ENCODE assay signal across 8 cellular contexts in the genomic region with DNA sequence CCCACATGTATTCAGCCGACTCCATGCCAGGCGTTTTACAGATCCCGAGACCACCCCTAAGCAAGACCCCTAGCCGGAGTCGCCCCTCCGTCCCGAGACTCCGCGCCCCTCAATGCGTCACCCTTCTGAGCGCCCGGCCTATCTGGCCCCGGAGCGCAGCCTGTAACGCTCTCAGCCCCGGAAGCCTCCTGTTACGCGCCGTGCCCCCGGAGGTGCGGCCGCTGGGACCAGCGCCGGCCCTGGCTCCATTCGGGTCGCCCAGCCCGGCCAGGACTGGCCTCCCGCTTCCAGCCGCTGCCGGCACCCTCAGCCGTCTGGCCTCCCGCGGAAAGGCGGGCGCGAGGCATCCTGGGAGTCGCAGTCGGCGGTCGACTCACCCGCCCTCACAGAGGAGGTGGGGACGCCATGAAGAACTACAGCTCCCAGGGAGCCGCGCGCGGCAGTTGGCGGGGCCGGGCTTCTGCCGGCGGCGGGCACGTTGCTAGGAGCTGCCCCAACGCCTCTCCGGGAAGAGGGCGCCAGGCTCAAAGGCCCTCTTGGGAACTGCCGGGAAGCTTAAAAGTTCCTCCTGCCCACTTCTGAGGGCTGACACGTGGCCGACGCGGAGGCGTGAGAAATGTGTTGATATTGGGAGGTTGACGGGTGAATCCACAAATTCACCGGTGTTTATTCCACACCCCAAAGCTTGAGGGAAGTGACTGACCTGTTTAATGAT. TPM values are rescaled to one million over a fixed set of nuclear protein-coding genes. Genes with fewer than 3 reads are reported as not detected.
DNase-seq lines count a peak whose midpoint lies in the region; ATAC-seq and TF ChIP-seq lines count a peak whose summit lies in the region.

A gene with protein sequence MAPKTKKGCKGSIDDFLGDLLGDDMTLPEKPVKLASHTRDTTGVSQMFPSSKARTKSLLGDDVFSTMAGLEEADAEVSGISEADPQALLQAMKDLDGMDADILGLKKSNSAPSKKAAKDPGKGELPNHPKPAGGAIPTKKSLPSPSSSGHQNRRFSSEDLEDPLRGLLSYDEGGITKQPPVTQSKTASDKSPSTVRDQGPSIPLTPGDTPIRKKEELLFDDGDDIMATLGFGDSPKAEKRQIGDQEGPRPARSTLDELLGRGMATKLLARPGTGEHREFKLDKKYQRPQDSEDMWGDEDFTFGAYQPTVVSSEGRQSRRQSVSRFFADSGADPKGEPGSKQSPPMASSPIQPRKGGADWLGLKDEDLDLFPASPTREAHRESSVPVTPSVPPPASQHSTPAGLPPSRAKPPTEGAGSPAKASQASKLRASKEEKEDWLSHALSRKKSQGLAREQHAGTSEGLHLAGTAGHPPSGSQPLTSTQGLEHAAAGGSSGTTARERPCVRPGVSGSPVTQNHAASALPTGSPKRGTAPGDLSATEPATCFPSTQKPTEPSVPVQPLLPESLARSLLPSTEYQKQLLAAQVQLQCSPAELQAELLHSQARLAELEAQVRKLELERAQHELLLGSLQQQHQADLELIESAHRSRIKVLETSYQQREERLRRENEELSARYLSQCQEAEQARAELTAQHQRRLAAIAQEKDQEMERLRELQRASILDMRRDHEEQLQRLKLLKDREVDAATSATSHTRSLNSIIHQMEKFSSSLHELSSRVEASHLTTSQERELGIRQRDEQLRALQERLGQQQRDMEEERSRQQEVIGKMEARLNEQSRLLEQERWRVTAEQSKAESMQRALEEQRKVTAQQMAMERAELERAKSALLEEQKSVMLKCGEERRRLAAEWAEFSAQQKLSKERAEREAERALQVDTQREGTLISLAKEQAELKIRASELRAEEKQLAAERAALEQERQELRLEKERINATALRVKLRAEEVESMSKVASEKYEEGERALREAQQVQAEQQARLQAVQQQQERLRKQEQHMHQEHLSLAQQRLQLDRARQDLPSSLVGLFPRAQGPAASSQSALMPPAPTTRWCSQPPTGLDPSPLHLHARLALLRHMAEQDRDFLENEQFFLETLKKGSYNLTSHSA (minus strand): TSS at position 316 of the 715 bp plus-strand sequence. CDS start 2,893 bp downstream, outside the sequence.

- H3K4me1 ChIP-seq in IMR-90 (ENCODE audit: control insufficient read depth, insufficient read depth, low read length) (peaks cover 3% of the 10 kb centered on the region; the same call in 1 of the 2 replicates), OCI-LY7 (ENCODE audit: insufficient read depth, low read length, poor library complexity, severe bottlenecking) (peaks cover 19% of the 10 kb centered on the region)

- CTCF ChIA-PET in IMR-90 (lab: Yijun Ruan, JAX) (interaction anchor here (0.5 to 1.0 kb wide), 3 partner anchors 19 to 114 kb away, joined by 3 to 4 read pairs (median 4); no protein-coding TSS in a partner anchor), OCI-LY7 (lab: Charles Lee; ENCODE audit: unreplicated experiment) (interaction anchor here (0.6 to 1.1 kb wide), 3 partner anchors 11 to 31 kb away, joined by 3 to 5 read pairs (median 3); no protein-coding TSS in a partner anchor)

- peak; percentile 85 for ATAC-seq in GM21526 (IDR thresholded peaks at IDR 0.05; ENCODE audit: low FRiP score, unreplicated experiment)
- ATAC-seq in IMR-90 (ENCODE audit: low read depth), result peak; percentile 99

- peak within 1 kb of the TSS; percentile 54 to 56; a peak in 3 of 4 replicates for H4K8ac ChIP-seq in IMR-90 (ENCODE audit: low read depth in 2 of 2, low read length in 2 of 2)

- no peak for TF ChIP-seq RAD21 in IMR-90 (IDR thresholded peaks at IDR 0.05; ENCODE audit: low read length)

- no peak within 1 kb of the TSS for H2BK15ac ChIP-seq in IMR-90 (ENCODE audit: low read depth, low read length)

- H3K9me3 ChIP-seq in IMR-90 (ENCODE audit: control insufficient read depth, insufficient read depth, low read length) (no peaks in the 10 kb centered on the region), OCI-LY7 (ENCODE audit: low read length) (no peaks in the 10 kb centered on the region)

- in situ Hi-C loops in IMR-90 (cut with MboI; ENCODE audit: low sequenced_read_pairs), result no loop called here

- peak; percentile 100 for DNase-seq in D341Med (ENCODE audit: low spot score)
- DNase-seq in IMR-90, result peak; percentile 90
- peak; percentile 95 for DNase-seq in OCI-LY7 (ENCODE audit: low spot score)
- peak; percentile 80 for DNase-seq in activated T-cell treated with anti-CD3 and anti-CD28 coated beads for 1 hour (ENCODE audit: low read depth)
- DNase-seq in epidermal melanocyte (ENCODE audit: insufficient read length, low spot score), result peak; percentile 98
- peak; percentile 92 for DNase-seq in middle frontal gyrus (ENCODE audit: extremely low spot score, low spot score)
- peak; percentile 74 for DNase-seq in stimulated activated CD8-positive, alpha-beta memory T cell treated with anti-CD3 and anti-CD28 coated beads, Interleukin-2, amount 100 ng/mL, for 1 hour (ENCODE audit: low read depth in 2 of 2)

- peak within 1 kb of the TSS; percentile 85 for H3K23ac ChIP-seq in IMR-90 (ENCODE audit: low read depth, low read length)

- POLR2A ChIA-PET in IMR-90 (lab: Charles Lee; ENCODE audit: unreplicated experiment) (interaction anchor here (0.6 to 1.0 kb wide), 2 partner anchors 35 to 38 kb away, joined by 3 read pairs; a partner anchor contains a TSS), OCI-LY7 (lab: Charles Lee) (interaction anchor here (0.6 to 1.4 kb wide), 9 partner anchors 11 to 603 kb away, joined by 3 to 8 read pairs (median 4); a partner anchor contains a TSS)

- peak; percentile 93 for TF ChIP-seq POLR2A in IMR-90 (IDR thresholded peaks at IDR 0.05; ENCODE audit: low read depth, low read length)

- no peaks in the 10 kb centered on the region; the same call in 1 of the 2 replicates for H3K36me3 ChIP-seq in IMR-90 (ENCODE audit: control insufficient read depth, insufficient read depth, low read length)
- H3K36me3 ChIP-seq in OCI-LY7 (ENCODE audit: insufficient read depth, low read length), result peaks cover 4% of the 10 kb centered on the region; the same call in 1 of the 2 replicates

- H4K20me1 ChIP-seq in IMR-90 (ENCODE audit: insufficient read depth, low read length) (no peaks in the 10 kb centered on the region), OCI-LY7 (ENCODE audit: insufficient read depth, low read length) (no peaks in the 10 kb centered on the region)

- H2BK20ac ChIP-seq in IMR-90 (ENCODE audit: low read depth, low read length), result no peak within 1 kb of the TSS

- peak within 1 kb of the TSS; percentile 94 for H2AFZ ChIP-seq in IMR-90 (replicated peaks; ENCODE audit: low read length, poor library complexity)
- H2AFZ ChIP-seq in OCI-LY7 (ENCODE audit: low read length), result peak within 1 kb of the TSS; percentile 96

- no peak within 1 kb of the TSS for H2AK5ac ChIP-seq in IMR-90 (ENCODE audit: low read depth, low read length)

- H2BK5ac ChIP-seq in IMR-90 (ENCODE audit: low read depth, low read length, poor library complexity, severe bottlenecking), result peak within 1 kb of the TSS; percentile 3

- TF ChIP-seq CTCF in IMR-90 (conservative IDR thresholded peaks at IDR 0.05; ENCODE audit: low read depth, low read length) (no peak), OCI-LY7 (conservative IDR thresholded peaks at IDR 0.05; ENCODE audit: low read length) (peak; percentile 40; the same call in 1 of the 2 replicates)

- no TSS peak for BruUV-seq in IMR-90 (replicated peaks; lab: Mats Ljungman, UMichigan)
- BruUV-seq in OCI-LY7 (replicated peaks; lab: Mats Ljungman, UMichigan), result no TSS peak

- no peaks in the 10 kb centered on the region for H3K9me2 ChIP-seq in OCI-LY7 (ENCODE audit: insufficient read depth, low read length)

- peaks cover 5% of the 10 kb centered on the region; the same call in 1 of the 2 replicates for H3K9me1 ChIP-seq in IMR-90 (ENCODE audit: insufficient read depth, low read length)

- H4K5ac ChIP-seq in IMR-90 (ENCODE audit: low read depth, low read length), result peak within 1 kb of the TSS; percentile 27; the same call in 1 of the 2 replicates

- H2AK9ac ChIP-seq in IMR-90 (replicated peaks; ENCODE audit: low read depth, low read length, poor library complexity), result peak within 1 kb of the TSS; percentile 61

- H3K18ac ChIP-seq in IMR-90 (ENCODE audit: low read depth, low read length), result no peak within 1 kb of the TSS

- H3K9ac ChIP-seq in IMR-90 (ENCODE audit: low read depth, low read length), result peak within 1 kb of the TSS; percentile 73

- H3K4me3 ChIP-seq in IMR-90 (ENCODE audit: insufficient read depth, low read depth, low read length) (peak within 1 kb of the TSS; percentile 72), OCI-LY7 (ENCODE audit: low read depth, low read length, poor library complexity, severe bottlenecking) (peak within 1 kb of the TSS; percentile 82)

- H2BK120ac ChIP-seq in IMR-90 (ENCODE audit: low read depth, low read length), result no peak within 1 kb of the TSS

- H3K4ac ChIP-seq in IMR-90 (ENCODE audit: low read depth, low read length), result peak within 1 kb of the TSS; percentile 22

- no peaks in the 10 kb centered on the region for H3K79me2 ChIP-seq in OCI-LY7 (ENCODE audit: insufficient read depth, low read depth, low read length)

- H3K27me3 ChIP-seq in IMR-90 (ENCODE audit: control insufficient read depth, insufficient read depth, low read length), result no peaks in the 10 kb centered on the region

- H4K91ac ChIP-seq in IMR-90 (ENCODE audit: insufficient read depth, low read depth, low read length), result peak within 1 kb of the TSS; percentile 8; the same call in 1 of the 2 replicates

- H3K27ac ChIP-seq in IMR-90 (ENCODE audit: insufficient read depth, low read length), result peak within 1 kb of the TSS; percentile 57
- H3K27ac ChIP-seq in OCI-LY7 (ENCODE audit: low read depth, low read length, poor library complexity, severe bottlenecking), result peak within 1 kb of the TSS; percentile 7

- H3K79me1 ChIP-seq in IMR-90 (ENCODE audit: low read depth in 1 of 2, low read length in 2 of 2), result peaks cover 5 to 9% of the 10 kb centered on the region in 2 experiments; a peak in 2 of 4 replicates

- intact Hi-C loops in IMR-90 (cut with micrococcal nuclease) (loop anchor here (5.0 kb wide), 1 partner anchor 34 kb away; no protein-coding TSS in a partner anchor), OCI-LY7 (cut with micrococcal nuclease; ENCODE audit: unreplicated experiment) (loop anchor here (2.0 kb wide), 1 partner anchor 36 kb away; a partner anchor contains a TSS)

- peak within 1 kb of the TSS; percentile 92 for H3K4me2 ChIP-seq in IMR-90 (ENCODE audit: low read depth, low read length)
- peak within 1 kb of the TSS; percentile 91 for H3K4me2 ChIP-seq in OCI-LY7 (ENCODE audit: low read length)

- peak within 1 kb of the TSS; percentile 29 for H3K56ac ChIP-seq in IMR-90 (ENCODE audit: extremely low read depth, insufficient read depth, low read length)

- dilution Hi-C loops in IMR-90 (cut with HindIII; ENCODE audit: low sequenced_read_pairs, unreplicated experiment), result no loop called here

- peak within 1 kb of the TSS; percentile 48 for H3K14ac ChIP-seq in IMR-90 (replicated peaks; ENCODE audit: low read depth, low read length)

- WGBS in IMR-90 (ENCODE audit: extremely low coverage in 2 of 2, insufficient read length in 1 of 2), 2 experiments, result 2% methylated on average over 32 of the region's 63 CpGs; no CpG with 5 or more reads in 1 of the 2 experiments

RNA-seq across cellular contexts. Expression of the gene that starts here (rescaled TPM):
- total RNA-seq in IMR-90 (2012; rRNA removed) (4.5 and 5.3 TPM in 2 replicates), OCI-LY7 (2022) (47.8 and 47.9 TPM in 2 replicates)
- polyA plus RNA-seq in IMR-90 (2012; rRNA removed), result 8.0 and 9.3 TPM in 2 replicates
- polyA plus RNA-seq in IMR-90 (2012; cell fraction: cytosol; rRNA removed), result 3.6 and 4.2 TPM in 2 replicates
- polyA plus RNA-seq in IMR-90 (2012; cell fraction: nucleus; rRNA removed; ENCODE audit: low replicate concordance), result 53.0 and 87.6 TPM in 2 replicates
- total RNA-seq in OCI-LY7 (2014; rRNA removed; shearing (Covaris generic)), result 34.6 and 38.7 TPM in 2 replicates

Comparison
In these comparisons a context has a peak if more than half of its experiments do, and no peak if none do; other contexts are left out.
1. Peak in every context shown above with its lines: DNase-seq, ATAC-seq, H3K4me3 ChIP-seq and H3K27ac ChIP-seq.